Comparison of ENCODE assay signal across 19 cellular contexts in the genomic region with DNA sequence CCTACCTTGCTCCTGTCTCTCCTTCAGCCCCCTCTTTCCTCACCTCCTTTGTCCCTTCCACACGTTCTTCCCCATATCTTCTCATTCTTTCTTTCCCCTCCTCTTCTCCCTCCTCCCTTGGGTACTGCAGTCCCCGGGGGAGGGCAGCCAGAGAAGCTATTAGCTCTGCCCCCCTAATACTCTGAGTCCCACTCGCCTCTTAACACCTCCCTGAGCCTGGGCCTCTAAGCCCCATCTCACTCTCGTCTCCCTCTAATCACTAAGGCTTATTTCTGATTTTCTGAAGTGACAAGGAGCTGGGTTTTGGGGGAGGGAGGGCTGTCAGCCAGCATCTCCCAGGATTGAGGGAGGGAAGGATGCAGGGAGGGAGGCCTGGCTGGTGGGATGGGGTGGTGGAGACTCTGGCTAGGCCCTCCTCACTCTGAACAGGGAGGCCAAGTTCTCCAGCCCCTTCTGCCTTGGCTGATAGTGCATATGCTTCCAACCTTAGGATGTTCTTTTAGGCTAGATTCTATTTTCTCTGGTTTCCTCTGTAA. TPM values are rescaled to one million over a fixed set of nuclear protein-coding genes. Genes with fewer than 3 reads are reported as not detected.
DNase-seq lines count a peak whose midpoint lies in the region; ATAC-seq and TF ChIP-seq lines count a peak whose summit lies in the region.
"Had no signal": no experiment of that assay in that cellular context is flagged by ENCODE, and none has a peak within 500 bp of the region (broad histone marks: within the 10 kb centered on the region; RNA-seq: fewer than 3 reads in every experiment).

No MANE protein-coding gene starts in this region.

- H3K36me3 ChIP-seq in HEK293 (ENCODE audit: control insufficient read depth in 2 of 2, insufficient read depth in 1 of 2, low read length in 2 of 2) (no peaks in the 10 kb centered on the region), WERI-Rb-1 (no peaks in the 10 kb centered on the region), neuronal stem cell (replicated peaks in 1 of 2; ENCODE audit: control insufficient read depth in 2 of 2, insufficient read depth in 2 of 2, low read length in 2 of 2) (no peaks in the 10 kb centered on the region), gastrocnemius medialis (no peaks in the 10 kb centered on the region)
- H3K36me3 ChIP-seq: BLaER1 treated with 17β-estradiol and CSF1 and Interleukin-3, amounts not matched to agents 10 nM and 100 nM had no signal

- intact Hi-C loops in gastrocnemius medialis (cut with DNase I; ENCODE audit: low total_unique reads) = no loop called here

- no peak overlapping the region for H4K8ac ChIP-seq in neuronal stem cell (ENCODE audit: low read depth, low read length)

- H4K91ac ChIP-seq in neuronal stem cell (ENCODE audit: low read depth, low read length, poor library complexity) = no peak overlapping the region

- in situ Hi-C loops in gastrocnemius medialis (cut with MboI; ENCODE audit: low sequenced_read_pairs in 4 of 4) = no loop called here

- no peak overlapping the region for H2BK15ac ChIP-seq in neuronal stem cell (ENCODE audit: low read length)

- H3K4me2 ChIP-seq in neuronal stem cell (ENCODE audit: insufficient read depth, low read length, poor library complexity, severe bottlenecking) = no peak overlapping the region
- H3K4me2 ChIP-seq: A549 had no signal

- no peak overlapping the region for H3K4ac ChIP-seq in neuronal stem cell (ENCODE audit: low read length)

- H3K4me1 ChIP-seq in HEK293 (ENCODE audit: control insufficient read depth, insufficient read depth, low read length) (no peaks in the 10 kb centered on the region), neuronal stem cell (ENCODE audit: control insufficient read depth in 2 of 2, insufficient read depth in 1 of 2, low read depth in 1 of 2, low read length in 2 of 2) (peaks cover 8 to 38% of the 10 kb centered on the region in 2 donors), gastrocnemius medialis (peaks cover 3 to 4% of the 10 kb centered on the region in 2 donors)
- H3K4me1 ChIP-seq: A549 had no signal

- no peak for TF ChIP-seq POLR2A in gastrocnemius medialis (IDR thresholded peaks at IDR 0.05)

- H2AK5ac ChIP-seq in neuronal stem cell (ENCODE audit: low read depth, low read length) = no peak overlapping the region

- H2BK12ac ChIP-seq in neuronal stem cell (ENCODE audit: low read length) = no peak overlapping the region

- H3K9me3 ChIP-seq in HEK293 (ENCODE audit: control insufficient read depth, insufficient read depth, low read depth, low read length) = no peaks in the 10 kb centered on the region
- H3K9me3 ChIP-seq in WERI-Rb-1 (ENCODE audit: severe bottlenecking) = no peaks in the 10 kb centered on the region
- peaks cover 0 to 2% of the 10 kb centered on the region in 2 donors for H3K9me3 ChIP-seq in neuronal stem cell (replicated peaks in 1 of 2; ENCODE audit: control insufficient read depth in 2 of 2, insufficient read depth in 1 of 2, low read depth in 1 of 2, low read length in 2 of 2)
- no peaks in the 10 kb centered on the region for H3K9me3 ChIP-seq in gastrocnemius medialis
- H3K9me3 ChIP-seq: A549; BLaER1 treated with 17β-estradiol and CSF1 and Interleukin-3, amounts not matched to agents 10 nM and 100 nM had no signal

- H3K27ac ChIP-seq in HEK293 (ENCODE audit: extremely low read depth, low read depth, low read length) (no peak overlapping the region), WERI-Rb-1 (peak overlapping the region; percentile 58), neuronal stem cell (replicated peaks; ENCODE audit: low read length) (no peak overlapping the region), gastrocnemius medialis (no peak overlapping the region)
- H3K27ac ChIP-seq: 22Rv1; A549; BLaER1 treated with 17β-estradiol and CSF1 and Interleukin-3, amounts not matched to agents 10 nM and 100 nM; GM23248; HL-60 had no signal

- no peak overlapping the region for H3K9ac ChIP-seq in neuronal stem cell (ENCODE audit: low read depth, low read length, poor library complexity)
- H3K9ac ChIP-seq: BLaER1 treated with 17β-estradiol and CSF1 and Interleukin-3, amounts not matched to agents 10 nM and 100 nM; GM23248 had no signal

- H2BK120ac ChIP-seq in neuronal stem cell (ENCODE audit: low read depth, low read length) = no peak overlapping the region

- POLR2A ChIA-PET in HEK293 (lab: Yijun Ruan, JAX) = no interaction called here

- no peaks in the 10 kb centered on the region for H3K79me1 ChIP-seq in neuronal stem cell (ENCODE audit: low read depth, low read length)

- H2BK5ac ChIP-seq in neuronal stem cell (ENCODE audit: low read length) = no peak overlapping the region

- CTCF ChIA-PET in HEK293 (lab: Yijun Ruan, JAX) = interaction anchor here (1.2 to 2.1 kb wide), 2 partner anchors 18 to 65 kb away, joined by 6 to 7 read pairs; no protein-coding TSS in a partner anchor

- H2AFZ ChIP-seq in neuronal stem cell (ENCODE audit: low read length) = no peak overlapping the region
- H2AFZ ChIP-seq: GM23248 had no signal

- TF ChIP-seq CTCF in HEK293 (tag by site-specific recombination; IDR thresholded peaks at IDR 0.05) (no peak), WERI-Rb-1 (IDR thresholded peaks at IDR 0.05; ENCODE audit: low read depth, low read length) (no peak), gastrocnemius medialis (IDR thresholded peaks at IDR 0.05 in 4 of 5, conservative IDR thresholded peaks at IDR 0.05 in 1 of 5) (no peak)

- H3K27me3 ChIP-seq in WERI-Rb-1 (ENCODE audit: insufficient read depth, low read depth, severe bottlenecking) = no peaks in the 10 kb centered on the region
- H3K27me3 ChIP-seq in neuronal stem cell (ENCODE audit: control insufficient read depth in 3 of 3, insufficient read depth in 3 of 3, low read depth in 1 of 3, low read length in 3 of 3) = peaks cover 3 to 97% (median 29%) of the 10 kb centered on the region in 3 experiments
- H3K27me3 ChIP-seq in gastrocnemius medialis = no peaks in the 10 kb centered on the region

- H3K18ac ChIP-seq in neuronal stem cell (ENCODE audit: low read length) = peak overlapping the region; percentile 1

- DNase-seq in NCI-H524 (lab: John Stamatoyannopoulos, UW) (peak; percentile 9 to 39), NCI-H524 treated with DMSO at 0.1 percent for 48 hours (lab: John Stamatoyannopoulos, UW) (no peak), WERI-Rb-1 (peak; percentile 92), neuronal stem cell (ENCODE audit: low spot score) (no peak), gastrocnemius medialis (no peak)
- DNase-seq: Calu3; CD8-positive, alpha-beta T cell; GM23248; HCEC 1CT; HFFc6 had no signal

- ATAC-seq in HG03469 (IDR thresholded peaks at IDR 0.05; ENCODE audit: unreplicated experiment) (no peak), gastrocnemius medialis (no peak), HG03521 (IDR thresholded peaks at IDR 0.05; ENCODE audit: unreplicated experiment) (no peak)
- ATAC-seq: A549; CD8-positive, alpha-beta T cell had no signal

- 100% methylated on average over 1 of the region's 4 CpGs; no CpG with 5 or more reads in 1 of the 2 donors for whole genome bisulfite sequencing in neuronal stem cell (ENCODE audit: extremely low coverage in 2 of 2, insufficient read length in 2 of 2, insufficient replicate concordance in 1 of 2), 2 donors

- no peak overlapping the region for H3K4me3 ChIP-seq in HEK293 (ENCODE audit: low read depth, low read length)
- H3K4me3 ChIP-seq in WERI-Rb-1 (ENCODE audit: low read depth, low read length) = no peak overlapping the region
- H3K4me3 ChIP-seq in neuronal stem cell (ENCODE audit: low read length in 2 of 2) = no peak overlapping the region
- no peak overlapping the region for H3K4me3 ChIP-seq in gastrocnemius medialis
- H3K4me3 ChIP-seq: A549; BLaER1 treated with 17β-estradiol and CSF1 and Interleukin-3, amounts not matched to agents 10 nM and 100 nM; GM23248 had no signal

- H3K14ac ChIP-seq in neuronal stem cell (ENCODE audit: low read length) = no peak overlapping the region

- no peak overlapping the region for H3K23ac ChIP-seq in neuronal stem cell (ENCODE audit: low read depth, low read length, poor library complexity)

TF ChIP-seq in HEK293, 187 proteins besides CTCF, POLR2A, EP300 and RAD21:
- TF ChIP-seq, protein P1, sequence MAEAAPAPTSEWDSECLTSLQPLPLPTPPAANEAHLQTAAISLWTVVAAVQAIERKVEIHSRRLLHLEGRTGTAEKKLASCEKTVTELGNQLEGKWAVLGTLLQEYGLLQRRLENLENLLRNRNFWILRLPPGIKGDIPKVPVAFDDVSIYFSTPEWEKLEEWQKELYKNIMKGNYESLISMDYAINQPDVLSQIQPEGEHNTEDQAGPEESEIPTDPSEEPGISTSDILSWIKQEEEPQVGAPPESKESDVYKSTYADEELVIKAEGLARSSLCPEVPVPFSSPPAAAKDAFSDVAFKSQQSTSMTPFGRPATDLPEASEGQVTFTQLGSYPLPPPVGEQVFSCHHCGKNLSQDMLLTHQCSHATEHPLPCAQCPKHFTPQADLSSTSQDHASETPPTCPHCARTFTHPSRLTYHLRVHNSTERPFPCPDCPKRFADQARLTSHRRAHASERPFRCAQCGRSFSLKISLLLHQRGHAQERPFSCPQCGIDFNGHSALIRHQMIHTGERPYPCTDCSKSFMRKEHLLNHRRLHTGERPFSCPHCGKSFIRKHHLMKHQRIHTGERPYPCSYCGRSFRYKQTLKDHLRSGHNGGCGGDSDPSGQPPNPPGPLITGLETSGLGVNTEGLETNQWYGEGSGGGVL (tag by site-specific recombination; IDR thresholded peaks at IDR 0.05) = peak; percentile 54; the same call in 1 of the 2 replicates
- TF ChIP-seq ZXDB (tag by site-specific recombination; IDR thresholded peaks at IDR 0.05) = no peak
- TF ChIP-seq ZNF341 (tag by site-specific recombination; IDR thresholded peaks at IDR 0.05; ENCODE audit: low read depth) = peak; percentile 31; the same call in 1 of the 2 replicates
- TF ChIP-seq ZFHX2 (tag by site-specific recombination; conservative IDR thresholded peaks at IDR 0.05) = 0 out of 2 replicates have a peak, but pooled peaks have one; percentile 5
- no peak for TF ChIP-seq ZNF211 (tag by site-specific recombination; IDR thresholded peaks at IDR 0.05; ENCODE audit: low read depth)

RNA-seq across cellular contexts. Expression of a gene that starts 25.6 kb away (rescaled TPM):
- polyA plus RNA-seq in neuronal stem cell (2013, experiment 1 of 2) = 0.15 TPM
- 0.18 TPM for polyA plus RNA-seq in neuronal stem cell (2013, experiment 2 of 2)
- total RNA-seq in gastrocnemius medialis = not detected
- total RNA-seq: CD8-positive, alpha-beta T cell; GM23248; HFFc6; HT1080 had no signal
- polyA plus RNA-seq: AG04450, GM23248 had no signal

Comparison
In these comparisons a context has a peak if more than half of its experiments do, and no peak if none do; other contexts are left out.
1. DNase-seq: peak in NCI-H524 (2 of 2) and WERI-Rb-1 (single experiment); none in NCI-H524 treated with DMSO at 0.1 percent for 48 hours (single experiment), neuronal stem cell (single experiment) and gastrocnemius medialis (0 of 2).